Comparison of ENCODE assay signal across 22 cellular contexts in the genomic region with DNA sequence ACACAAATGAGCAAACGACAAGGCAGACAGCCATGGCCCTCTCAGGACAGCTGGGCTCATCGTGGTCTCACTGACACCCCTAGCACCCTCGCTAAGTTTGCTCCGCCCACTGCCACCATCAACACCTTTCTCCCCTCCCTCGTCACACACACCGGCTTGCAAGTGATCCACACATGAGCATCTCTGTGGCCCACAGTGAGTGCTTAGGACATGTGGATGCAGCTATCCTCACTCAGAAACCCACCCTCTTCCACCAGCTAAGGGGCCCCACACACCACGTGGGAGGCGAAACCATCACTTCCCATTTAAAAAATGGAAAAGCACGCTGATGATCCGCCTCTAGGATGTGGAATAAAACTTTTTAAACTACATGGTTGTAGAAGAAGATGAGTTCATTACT.
DNase-seq lines count a peak whose midpoint lies in the region; ATAC-seq and TF ChIP-seq lines count a peak whose summit lies in the region.
"Had no signal": no experiment of that assay in that cellular context is flagged by ENCODE, and none has a peak within 500 bp of the region (broad histone marks: within the 10 kb centered on the region; RNA-seq: fewer than 3 reads in every experiment).

No MANE protein-coding gene starts in this region.

- H3K36me3 Mint-ChIP-seq in neural crest cell (ENCODE audit: low read depth) = no peaks in the 10 kb centered on the region
- H3K36me3 Mint-ChIP-seq: CD14-positive monocyte had no signal

- no peaks in the 10 kb centered on the region for H3K4me1 Mint-ChIP-seq in neural crest cell
- H3K4me1 Mint-ChIP-seq: CD14-positive monocyte; CD8-positive, alpha-beta memory T cell had no signal

- no peaks in the 10 kb centered on the region for H3K27me3 ChIP-seq in colonic mucosa
- H3K27me3 ChIP-seq: BLaER1 treated with 17β-estradiol and CSF1 and Interleukin-3, amounts not matched to agents 10 nM and 100 nM had no signal

- no peak overlapping the region for H3K4me3 ChIP-seq in colonic mucosa
- H3K4me3 ChIP-seq: A549; BLaER1 treated with 17β-estradiol and CSF1 and Interleukin-3, amounts not matched to agents 10 nM and 100 nM; HAP-1 had no signal

- in situ Hi-C loops in G401 (cut with HindIII; ENCODE audit: low sequenced_read_pairs) = no loop called here

- H3K9ac ChIP-seq in colonic mucosa (ENCODE audit: low read depth in 2 of 2, low read length in 2 of 2) = no peak overlapping the region
- H3K9ac ChIP-seq: BLaER1 treated with 17β-estradiol and CSF1 and Interleukin-3, amounts not matched to agents 10 nM and 100 nM had no signal

- intact Hi-C loops in colonic mucosa (cut with DNase I) (no loop called here), posterior vena cava (cut with DNase I) (no loop called here)

- H3K27me3 Mint-ChIP-seq in neural crest cell (ENCODE audit: low read depth) = no peaks in the 10 kb centered on the region

- no peaks in the 10 kb centered on the region for H3K4me1 ChIP-seq in colonic mucosa
- H3K4me1 ChIP-seq: A549; BLaER1 treated with 17β-estradiol and CSF1 and Interleukin-3, amounts not matched to agents 10 nM and 100 nM; HAP-1 had no signal

- TF ChIP-seq CTCF in colonic mucosa (IDR thresholded peaks at IDR 0.05) (no peak), neural crest cell (conservative IDR thresholded peaks at IDR 0.05) (no peak)

- DNase-seq in colonic mucosa (peak; percentile 9), left lobe of liver (ENCODE audit: low spot score) (peak; percentile 33), neural crest cell (ENCODE audit: low read depth, low spot score) (no peak), posterior vena cava (ENCODE audit: low spot score) (peak; percentile 46), G401 (ENCODE audit: low spot score) (no peak), epidermal melanocyte (ENCODE audit: insufficient read length, low spot score) (no peak), DMS153 (lab: John Stamatoyannopoulos, UW) (no peak)
- DNase-seq: 8988T; ACHN; AML-193; BE2C; CD4-positive, alpha-beta T cell; CD8-positive, alpha-beta memory T cell; DMS 273 treated with DMSO at 0.1 percent for 48 hours; DMS53; DMS79 treated with DMSO at 0.1 percent for 48 hours; GOT3; HFFc6 had no signal

- ATAC-seq in left lobe of liver = no peak
- ATAC-seq: A549 had no signal

- no peak overlapping the region for H3K4me3 Mint-ChIP-seq in neural crest cell
- H3K4me3 Mint-ChIP-seq: CD14-positive monocyte; CD4-positive, alpha-beta T cell; CD8-positive, alpha-beta memory T cell; HFFc6 had no signal

- no peak overlapping the region for H3K27ac ChIP-seq in colonic mucosa
- H3K27ac ChIP-seq: A549; BLaER1 treated with 17β-estradiol and CSF1 and Interleukin-3, amounts not matched to agents 10 nM and 100 nM had no signal

- H3K9me3 Mint-ChIP-seq in neural crest cell = no peaks in the 10 kb centered on the region

- H3K36me3 ChIP-seq in colonic mucosa = no peaks in the 10 kb centered on the region
- H3K36me3 ChIP-seq: BE2C; BLaER1 treated with 17β-estradiol and CSF1 and Interleukin-3, amounts not matched to agents 10 nM and 100 nM; HAP-1 had no signal

- H3K9me3 ChIP-seq in colonic mucosa = no peaks in the 10 kb centered on the region
- H3K9me3 ChIP-seq: BE2C, HAP-1 had no signal

- H3K27ac Mint-ChIP-seq in neural crest cell (ENCODE audit: unreplicated experiment) = peak overlapping the region; percentile 86
- H3K27ac Mint-ChIP-seq: CD14-positive monocyte; CD4-positive, alpha-beta T cell; CD8-positive, alpha-beta memory T cell; HFFc6 had no signal

Comparison
In these comparisons a context has a peak if more than half of its experiments do, and no peak if none do; other contexts are left out.
1. DNase-seq: peak in colonic mucosa (single experiment), left lobe of liver (single experiment) and posterior vena cava (single experiment); none in neural crest cell (single experiment), G401 (single experiment), epidermal melanocyte (single experiment) and DMS153 (single experiment).